Comparison of ENCODE assay signal across 16 cellular contexts in the genomic region with DNA sequence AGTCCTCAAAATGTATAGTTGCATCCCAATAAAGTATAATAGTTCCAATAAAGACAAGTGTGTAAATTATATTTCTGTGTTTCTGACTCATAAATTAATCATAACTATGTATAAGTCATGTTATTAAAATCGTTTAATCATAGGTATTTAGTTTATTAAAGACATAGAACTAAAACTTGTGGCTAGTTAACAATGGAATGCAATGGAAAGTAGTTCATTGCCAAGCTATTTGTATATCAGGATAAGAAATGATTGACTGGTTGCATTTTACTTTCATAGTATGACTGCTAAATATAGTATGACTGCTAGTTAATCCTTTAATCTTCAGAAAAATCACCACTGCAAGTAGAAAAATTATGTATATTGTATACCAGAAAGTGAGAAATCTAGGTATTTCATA. TPM values are rescaled to one million over a fixed set of nuclear protein-coding genes. Genes with fewer than 3 reads are reported as not detected.
A peak's percentile ranks its signal among the peaks of the same experiment; 100 is the strongest.
DNase-seq lines count a peak whose midpoint lies in the region; ATAC-seq, FAIRE-seq and TF ChIP-seq lines count a peak whose summit lies in the region.
"Had no signal": no experiment of that assay in that cellular context is flagged by ENCODE, and none has a peak within 500 bp of the region (broad histone marks: within the 10 kb centered on the region; RNA-seq: fewer than 3 reads in every experiment).

No MANE protein-coding gene starts in this region.

- no peak for TF ChIP-seq CTCF in keratinocyte (optimal IDR thresholded peaks at IDR 0.05 in 1 of 3, IDR thresholded peaks at IDR 0.05 in 1 of 3, conservative IDR thresholded peaks at IDR 0.05 in 1 of 3; ENCODE audit: extremely low read depth in 1 of 3, insufficient read depth in 2 of 3, low read length in 3 of 3)
- no peak for TF ChIP-seq CTCF in neural progenitor cell (IDR thresholded peaks at IDR 0.05)

- dilution Hi-C loops in keratinocyte (cut with MboI; ENCODE audit: extremely low pct_ligation_motif_present, low sequenced_read_pairs) = no loop called here

- DNase-seq in AG08396 (ENCODE audit: low spot score) (peak; percentile 17), GM19239 (ENCODE audit: insufficient read length, low spot score) (no peak), keratinocyte (ENCODE audit: low read depth, low spot score) (no peak), neural progenitor cell (ENCODE audit: low spot score) (no peak), T-cell (no peak), NCI-H1436 treated with DMSO at 0.1 percent for 48 hours (lab: John Stamatoyannopoulos, UW) (no peak), SIG-M5 treated with dmso at 0.1 percent for 504 hours (lab: John Stamatoyannopoulos, UW; ENCODE audit: unreplicated experiment) (no peak)
- DNase-seq: COR-L47, MV-4-11, NCI-H1417 treated with DMSO at 0.1 percent for 48 hours, NCI-H2081, NCI-H526, SJCRH30 had no signal

- peaks cover 11% of the 10 kb centered on the region for H3K9me3 Mint-ChIP-seq in neural progenitor cell
- H3K9me3 Mint-ChIP-seq in T-cell = no peaks in the 10 kb centered on the region
- H3K9me3 Mint-ChIP-seq: CD14-positive monocyte had no signal

- H3F3A ChIP-seq in neural progenitor cell (ENCODE audit: low read depth) = peaks cover 13% of the 10 kb centered on the region

- no peaks in the 10 kb centered on the region for H4K20me1 ChIP-seq in keratinocyte (ENCODE audit: control insufficient read depth, extremely low read depth, insufficient read depth, low read length)
- peaks cover 4% of the 10 kb centered on the region for H4K20me1 ChIP-seq in neural progenitor cell (ENCODE audit: low read depth)

- H3K36me3 ChIP-seq in keratinocyte (ENCODE audit: control insufficient read depth in 2 of 2, extremely low read depth in 1 of 2, insufficient read depth in 2 of 2, low read length in 2 of 2) (peaks cover 4 to 11% of the 10 kb centered on the region in 2 experiments), neural progenitor cell (peaks cover 31% of the 10 kb centered on the region)

- H3K36me3 Mint-ChIP-seq in neural progenitor cell (peaks cover 23% of the 10 kb centered on the region), T-cell (peaks cover 46% of the 10 kb centered on the region)

- POLR2A ChIA-PET in T-cell (lab: Charles Lee) = interaction anchor here in 1 of 2 donors (0.7 kb wide), 1 partner anchor 17 kb away, joined by 3 read pairs; the partner anchor contains the start of gene COG3

- CTCF ChIA-PET in T-cell (lab: Charles Lee) = interaction anchor here (0.6 to 0.8 kb wide), 2 partner anchors 14 to 117 kb away, joined by 3 read pairs; no protein-coding TSS in a partner anchor

- H3K4me1 ChIP-seq in keratinocyte (ENCODE audit: control insufficient read depth, extremely low read depth, insufficient read depth, low read length) (peaks cover 24% of the 10 kb centered on the region), neural progenitor cell (no peaks in the 10 kb centered on the region)
- H3K4me1 ChIP-seq: SJCRH30 had no signal

- no peaks in the 10 kb centered on the region for H3K9me3 ChIP-seq in keratinocyte (ENCODE audit: control insufficient read depth, low read depth, low read length)
- no peaks in the 10 kb centered on the region for H3K9me3 ChIP-seq in neural progenitor cell (ENCODE audit: low read depth)
- H3K9me3 ChIP-seq: SJCRH30 had no signal

- H3K27ac Mint-ChIP-seq in neural progenitor cell = no peak overlapping the region
- no peak overlapping the region for H3K27ac Mint-ChIP-seq in T-cell
- H3K27ac Mint-ChIP-seq: CD14-positive monocyte had no signal

- H3K4me1 Mint-ChIP-seq in neural progenitor cell = peaks cover 7% of the 10 kb centered on the region
- peaks cover 8 to 14% (median 9%) of the 10 kb centered on the region in 3 donors for H3K4me1 Mint-ChIP-seq in T-cell
- H3K4me1 Mint-ChIP-seq: CD14-positive monocyte had no signal

- H3K27me3 Mint-ChIP-seq in neural progenitor cell (ENCODE audit: insufficient read depth, low read depth) = peaks cover 2% of the 10 kb centered on the region
- no peaks in the 10 kb centered on the region for H3K27me3 Mint-ChIP-seq in T-cell

- peak; percentile 18 for FAIRE-seq in GM19239 (lab: Jason Lieb, UNC)
- no peak for FAIRE-seq in keratinocyte (lab: Jason Lieb, UNC)

- H3K79me2 ChIP-seq in keratinocyte (ENCODE audit: control insufficient read depth, insufficient read depth, low read length) (peaks cover 21% of the 10 kb centered on the region), neural progenitor cell (ENCODE audit: low read depth) (no peaks in the 10 kb centered on the region)

- H3K4me3 Mint-ChIP-seq in neural progenitor cell = no peak overlapping the region
- no peak overlapping the region for H3K4me3 Mint-ChIP-seq in T-cell
- H3K4me3 Mint-ChIP-seq: CD14-positive monocyte had no signal

- H3K4me2 ChIP-seq in keratinocyte (ENCODE audit: control insufficient read depth, extremely low read depth, insufficient read depth, low read depth, low read length) = peak overlapping the region; percentile 91
- H3K4me2 ChIP-seq in neural progenitor cell = no peak overlapping the region

- no peaks in the 10 kb centered on the region for H3K9me1 ChIP-seq in keratinocyte (ENCODE audit: control insufficient read depth, extremely low read depth, insufficient read depth, low read length)

- H2AFZ ChIP-seq in keratinocyte (ENCODE audit: control insufficient read depth, low read length) (no peak overlapping the region), neural progenitor cell (replicated peaks) (no peak overlapping the region)

- ATAC-seq in SK-N-SH treated with all-trans-retinoic acid at 6 μM for 48 hours (peak; percentile 30; the same call in 1 of the 3 replicates), T-cell (replicated peaks in 1 of 4) (no peak)
- ATAC-seq: Panc1 had no signal

- H3K4me3 ChIP-seq in keratinocyte (ENCODE audit: control insufficient read depth in 2 of 3, extremely low read depth in 1 of 3, insufficient read depth in 2 of 3, low read depth in 1 of 3, low read length in 3 of 3) (peak overlapping the region in 2 of 3 experiments; percentile 53 to 59), neural progenitor cell (no peak overlapping the region)
- H3K4me3 ChIP-seq: SJCRH30 had no signal

- peak overlapping the region; percentile 88 for H3K27ac ChIP-seq in keratinocyte (ENCODE audit: control insufficient read depth, insufficient read depth, low read length)
- H3K27ac ChIP-seq in neural progenitor cell = no peak overlapping the region
- H3K27ac ChIP-seq: SJCRH30 had no signal

- no peaks in the 10 kb centered on the region for H3K27me3 ChIP-seq in keratinocyte (ENCODE audit: control insufficient read depth, extremely low read depth, insufficient read depth, low read length)
- no peaks in the 10 kb centered on the region for H3K27me3 ChIP-seq in neural progenitor cell
- H3K27me3 ChIP-seq: SJCRH30 had no signal

- peak overlapping the region; percentile 74 for H3K9ac ChIP-seq in keratinocyte (ENCODE audit: control insufficient read depth, extremely low read depth, insufficient read depth, low read length)
- H3K9ac ChIP-seq in neural progenitor cell = no peak overlapping the region

TF ChIP-seq in SK-N-SH treated with all-trans-retinoic acid at 6 μM for 48 hours, 23 proteins besides CTCF, POLR2A, EP300 and RAD21 (continues in another document):
- TF ChIP-seq TCF4 (CRISPR knock-in tag; IDR thresholded peaks at IDR 0.05; ENCODE audit: borderline replicate concordance) = no peak
- no peak for TF ChIP-seq ARNTL (CRISPR knock-in tag; IDR thresholded peaks at IDR 0.05; ENCODE audit: borderline replicate concordance, low read depth)
- no peak for TF ChIP-seq ZNF70 (CRISPR knock-in tag; IDR thresholded peaks at IDR 0.05)
- no peak for TF ChIP-seq POU6F1 (CRISPR knock-in tag; IDR thresholded peaks at IDR 0.05; ENCODE audit: borderline replicate concordance, low read depth)
- no peak for TF ChIP-seq SNAI2 (CRISPR knock-in tag; IDR thresholded peaks at IDR 0.05)
- no peak for TF ChIP-seq CSRNP3 (CRISPR knock-in tag; IDR thresholded peaks at IDR 0.05)
- no peak for TF ChIP-seq RARB (CRISPR knock-in tag; IDR thresholded peaks at IDR 0.05)
- no peak for TF ChIP-seq ZNF565 (CRISPR knock-in tag; conservative IDR thresholded peaks at IDR 0.05; ENCODE audit: low read depth)
- no peak for TF ChIP-seq ZFP30 (CRISPR knock-in tag; IDR thresholded peaks at IDR 0.05)
- no peak for TF ChIP-seq ISL1 (CRISPR knock-in tag; IDR thresholded peaks at IDR 0.05)
- no peak for TF ChIP-seq ZNF8 (CRISPR knock-in tag; IDR thresholded peaks at IDR 0.05)

RNA-seq across cellular contexts. Expression of gene COG3, which starts 16.9 kb away (rescaled TPM):
- 22.8 to 31.0 TPM (median 24.0 TPM) in 3 replicates for polyA plus RNA-seq in keratinocyte
- 18.2 TPM for polyA plus RNA-seq in keratinocyte (2011; ENCODE audit: low read depth)
- 10.4 and 18.9 TPM in 2 replicates for polyA plus RNA-seq in keratinocyte (2011; cell fraction: cytosol; rRNA removed)
- polyA plus RNA-seq in keratinocyte (2011; cell fraction: nucleus; rRNA removed) = 34.2 and 41.7 TPM in 2 replicates
- polyA plus RNA-seq in keratinocyte (2012; ENCODE audit: low replicate concordance) = 14.7 and 19.2 TPM in 2 replicates
- 5.0 to 32.4 TPM (median 19.9 TPM) in 3 replicates for polyA minus RNA-seq in keratinocyte
- polyA minus RNA-seq in keratinocyte (2011; cell fraction: cytosol; rRNA and poly(A)+ RNA removed) = 13.4 TPM
- 31.8 and 48.5 TPM in 2 replicates for polyA minus RNA-seq in keratinocyte (2011; cell fraction: nucleus; rRNA and poly(A)+ RNA removed)
- total RNA-seq in neural progenitor cell (ENCODE audit: low replicate concordance) (26.2 and 36.0 TPM in 2 replicates), T-cell (10 to 100 TPM; 40.0 to 47.0 (median 42.3) TPM)
